Comparison of ENCODE assay signal across 16 cellular contexts in the genomic region with DNA sequence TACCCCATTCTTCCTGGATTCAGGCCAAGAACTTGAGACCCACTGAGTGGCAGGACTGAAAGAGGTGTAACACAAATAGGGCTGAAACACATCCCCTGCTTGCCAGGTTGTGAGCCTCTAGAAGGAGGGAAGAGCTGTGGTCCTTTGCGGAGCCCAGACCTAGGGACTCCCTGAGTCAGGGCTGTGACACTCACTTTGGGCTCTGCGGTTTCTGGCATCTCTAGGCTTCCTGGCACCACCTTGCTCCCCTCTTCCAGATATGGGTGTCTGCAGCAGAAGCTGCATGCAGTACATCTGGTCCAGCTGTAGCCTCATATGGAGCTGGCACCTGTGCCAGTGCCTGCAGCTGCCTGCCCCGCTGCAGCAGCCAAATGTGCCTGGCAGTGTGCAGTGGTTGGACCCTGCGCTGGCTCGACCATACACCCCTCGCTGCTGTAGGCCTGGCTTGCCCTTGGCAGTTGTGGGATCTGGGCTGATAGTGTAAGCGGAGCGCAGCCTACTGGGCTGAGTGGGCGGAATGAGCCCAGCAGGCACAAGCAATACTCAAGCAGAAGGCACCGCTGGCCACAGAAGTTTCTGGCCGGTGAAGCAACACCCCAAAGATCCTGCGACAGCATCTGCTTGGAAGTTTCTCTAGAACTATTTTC.
DNase-seq lines count a peak whose midpoint lies in the region; ATAC-seq and TF ChIP-seq lines count a peak whose summit lies in the region.
"Had no signal": no experiment of that assay in that cellular context is flagged by ENCODE, and none has a peak within 500 bp of the region (broad histone marks: within the 10 kb centered on the region; RNA-seq: fewer than 3 reads in every experiment).

No MANE protein-coding gene starts in this region.

- H3K9me3 ChIP-seq in BE2C: no peaks in the 10 kb centered on the region
- no peaks in the 10 kb centered on the region for H3K9me3 ChIP-seq in Loucy (ENCODE audit: insufficient read depth, low read depth, low read length)
- no peaks in the 10 kb centered on the region for H3K9me3 ChIP-seq in CD4-positive, alpha-beta memory T cell (ENCODE audit: control insufficient read depth in 1 of 2, low read length in 2 of 2)

- no peaks in the 10 kb centered on the region for H4K20me1 ChIP-seq in Loucy (ENCODE audit: insufficient read depth, low read length, poor library complexity, severe bottlenecking)

- H3K27ac Mint-ChIP-seq in mesothelial cell of epicardium: peak overlapping the region; percentile 12
- no peak overlapping the region for H3K27ac Mint-ChIP-seq in CD4-positive, alpha-beta memory T cell
- H3K27ac Mint-ChIP-seq: activated CD4-positive, alpha-beta T cell treated with anti-CD3 and anti-CD28 coated beads, Interleukin-2, amount 10 ng/mL, durations not matched to agents 7 days and 5 days; CD4-positive, CD25-positive, alpha-beta regulatory T cell; immature natural killer cell; naive B cell had no signal

- no peaks in the 10 kb centered on the region for H3K4me1 ChIP-seq in BE2C
- peaks cover 8% of the 10 kb centered on the region for H3K4me1 ChIP-seq in Loucy (ENCODE audit: insufficient read depth, low read length, poor library complexity, severe bottlenecking)
- no peaks in the 10 kb centered on the region for H3K4me1 ChIP-seq in CD4-positive, alpha-beta memory T cell (ENCODE audit: insufficient read depth, low read length)

- H3K4me3 ChIP-seq in BE2C (ENCODE audit: low read depth, low read length) (no peak overlapping the region), Loucy (ENCODE audit: low read length, poor library complexity, severe bottlenecking) (no peak overlapping the region), epithelial cell of esophagus (ENCODE audit: low read length) (no peak overlapping the region)
- no peak overlapping the region for H3K4me3 ChIP-seq in CD4-positive, alpha-beta memory T cell (ENCODE audit: low read length in 2 of 2)

- H3K36me3 Mint-ChIP-seq in mesothelial cell of epicardium: no peaks in the 10 kb centered on the region
- no peaks in the 10 kb centered on the region for H3K36me3 Mint-ChIP-seq in CD4-positive, alpha-beta memory T cell
- H3K36me3 Mint-ChIP-seq: CD4-positive, CD25-positive, alpha-beta regulatory T cell; immature natural killer cell; naive B cell had no signal

- ATAC-seq in HG03457 (IDR thresholded peaks at IDR 0.05; ENCODE audit: unreplicated experiment): no peak

- no peaks in the 10 kb centered on the region for H3K9me2 ChIP-seq in Loucy (replicated peaks; ENCODE audit: low read depth, low read length)

- TF ChIP-seq CTCF in BE2C (IDR thresholded peaks at IDR 0.05; ENCODE audit: low read depth, low read length) (peak; percentile 33), Loucy (conservative IDR thresholded peaks at IDR 0.05; ENCODE audit: low read length) (no peak), epithelial cell of esophagus (IDR thresholded peaks at IDR 0.05; ENCODE audit: insufficient read depth, low read depth, low read length, missing control alignments) (no peak), mesothelial cell of epicardium (IDR thresholded peaks at IDR 0.05; ENCODE audit: unreplicated experiment) (no peak)

- POLR2A ChIA-PET in CD4-positive, alpha-beta memory T cell (lab: Charles Lee; ENCODE audit: partially characterized antibody): no interaction called here

- intact Hi-C loops in CD4-positive, alpha-beta memory T cell (cut with micrococcal nuclease): no loop called here

- no peaks in the 10 kb centered on the region for H3K36me3 ChIP-seq in BE2C
- H3K36me3 ChIP-seq in Loucy (ENCODE audit: insufficient read depth, low read length): no peaks in the 10 kb centered on the region
- no peaks in the 10 kb centered on the region for H3K36me3 ChIP-seq in CD4-positive, alpha-beta memory T cell (ENCODE audit: insufficient read depth, low read length)

- in situ Hi-C loops in ACHN (cut with HindIII; ENCODE audit: low pct_ligation_motif_present, low pct_unique_long_range_greater_than_20kb, low sequenced_read_pairs): no loop called here

- no peak overlapping the region for H3K27ac ChIP-seq in CD4-positive, alpha-beta memory T cell (ENCODE audit: low read depth, low read length)

- CTCF ChIA-PET in CD4-positive, alpha-beta memory T cell (lab: Charles Lee; ENCODE audit: partially characterized antibody): no interaction called here

- H3K27me3 Mint-ChIP-seq in mesothelial cell of epicardium (ENCODE audit: low read depth): no peaks in the 10 kb centered on the region
- no peaks in the 10 kb centered on the region for H3K27me3 Mint-ChIP-seq in CD4-positive, alpha-beta memory T cell
- H3K27me3 Mint-ChIP-seq: activated CD4-positive, alpha-beta T cell treated with anti-CD3 and anti-CD28 coated beads, Interleukin-2, amount 10 ng/mL, durations not matched to agents 7 days and 5 days; CD4-positive, CD25-positive, alpha-beta regulatory T cell; naive B cell had no signal

- no peaks in the 10 kb centered on the region for H3F3A ChIP-seq in Loucy (ENCODE audit: low read depth)

- 0 out of 2 replicates have a peak overlapping the region, but pooled peaks have one; percentile 15 for H2AFZ ChIP-seq in Loucy (ENCODE audit: low read length)

- peaks cover 7% of the 10 kb centered on the region for H3K9me3 Mint-ChIP-seq in mesothelial cell of epicardium
- peaks cover 0 to 3% (median 0%) of the 10 kb centered on the region in 8 donors for H3K9me3 Mint-ChIP-seq in CD4-positive, alpha-beta memory T cell
- H3K9me3 Mint-ChIP-seq: activated CD4-positive, alpha-beta T cell treated with anti-CD3 and anti-CD28 coated beads, Interleukin-2, amount 10 ng/mL, durations not matched to agents 7 days and 5 days had no signal

- H3K9ac ChIP-seq in Loucy (ENCODE audit: low read depth, low read length, poor library complexity, severe bottlenecking): no peak overlapping the region

- H3K27me3 ChIP-seq in BE2C (no peaks in the 10 kb centered on the region), Loucy (ENCODE audit: insufficient read depth, low read length, poor library complexity, severe bottlenecking) (no peaks in the 10 kb centered on the region)
- H3K27me3 ChIP-seq in CD4-positive, alpha-beta memory T cell (ENCODE audit: insufficient read depth, low read length): no peaks in the 10 kb centered on the region

- H3K79me2 ChIP-seq in Loucy (ENCODE audit: insufficient read depth, low read length): no peaks in the 10 kb centered on the region

- H3K4me3 Mint-ChIP-seq in mesothelial cell of epicardium: no peak overlapping the region
- H3K4me3 Mint-ChIP-seq in CD4-positive, alpha-beta memory T cell: no peak overlapping the region
- H3K4me3 Mint-ChIP-seq: activated CD4-positive, alpha-beta T cell treated with anti-CD3 and anti-CD28 coated beads, Interleukin-2, amount 10 ng/mL, durations not matched to agents 7 days and 5 days; CD4-positive, CD25-positive, alpha-beta regulatory T cell; immature natural killer cell; naive B cell had no signal

- DNase-seq in BE2C (peak; percentile 34), epithelial cell of esophagus (ENCODE audit: low read depth) (peak; percentile 58), mesothelial cell of epicardium (ENCODE audit: low spot score in 2 of 2, unreplicated experiment in 2 of 2) (no peak), mesenteric fat pad (ENCODE audit: low spot score) (no peak), ACHN (no peak)
- no peak for DNase-seq in CD4-positive, alpha-beta memory T cell
- DNase-seq: activated CD4-positive, alpha-beta T cell treated with anti-CD3 and anti-CD28 coated beads, Interleukin-2, amount 10 ng/mL, durations not matched to agents 7 days and 5 days; activated gamma-delta T cell; CD4-positive, CD25-positive, alpha-beta regulatory T cell; central memory CD4-positive, alpha-beta T cell; immature natural killer cell; Kasumi-1; naive B cell; NCI-H2107 had no signal

- no peak overlapping the region for H3K4me2 ChIP-seq in Loucy (ENCODE audit: low read depth, low read length, poor library complexity, severe bottlenecking)

- peaks cover 32% of the 10 kb centered on the region for H3K4me1 Mint-ChIP-seq in mesothelial cell of epicardium
- H3K4me1 Mint-ChIP-seq in CD4-positive, alpha-beta memory T cell: no peaks in the 10 kb centered on the region
- H3K4me1 Mint-ChIP-seq: activated CD4-positive, alpha-beta T cell treated with anti-CD3 and anti-CD28 coated beads, Interleukin-2, amount 10 ng/mL, durations not matched to agents 7 days and 5 days; CD4-positive, CD25-positive, alpha-beta regulatory T cell; immature natural killer cell; naive B cell had no signal

Comparison
In these comparisons a context has a peak if more than half of its experiments do, and no peak if none do; other contexts are left out.
1. DNase-seq: peak in BE2C (single experiment) and epithelial cell of esophagus (single experiment); none in mesothelial cell of epicardium (0 of 2), mesenteric fat pad (single experiment), ACHN (single experiment) and CD4-positive, alpha-beta memory T cell (0 of 5).